27 cellular contexts compared by ENCODE assay signal in genomic region chr20:34290471-34290870, GRCh38. TPM values are rescaled to one million over a fixed set of nuclear protein-coding genes. Genes with fewer than 3 reads are reported as not detected.
DNase-seq lines count a peak whose midpoint lies in the region; ATAC-seq and TF ChIP-seq lines count a peak whose summit lies in the region.
"Had no signal": no experiment of that assay in that cellular context is flagged by ENCODE, and none has a peak within 500 bp of the region (broad histone marks: within the 10 kb centered on the region; RNA-seq: fewer than 3 reads in every experiment).

No MANE protein-coding gene starts in this region.

- H3K4me1 Mint-ChIP-seq in MCF 10A (ENCODE audit: insufficient read depth, unreplicated experiment) (no peaks in the 10 kb centered on the region), neural crest cell (no peaks in the 10 kb centered on the region), neural progenitor cell (no peaks in the 10 kb centered on the region)
- peaks cover 34% of the 10 kb centered on the region for H3K4me1 Mint-ChIP-seq in dendritic cell treated with granulocyte-macrophage colony-stimulating factor and Interleukin-4, amounts not matched to agents 40 ng/mL and 50 ng/mL, for 4 days (ENCODE audit: low read depth)
- H3K4me1 Mint-ChIP-seq in activated CD4-positive, alpha-beta T cell treated with anti-CD3 and anti-CD28 coated beads for 36 hours: no peaks in the 10 kb centered on the region
- H3K4me1 Mint-ChIP-seq: B cell; CD8-positive, alpha-beta memory T cell; H9 had no signal

- H2AFZ ChIP-seq in mammary epithelial cell (ENCODE audit: low read depth, low read length) (no peak overlapping the region), neural progenitor cell (replicated peaks) (no peak overlapping the region)
- H2AFZ ChIP-seq: GM23248 had no signal

- DNase-seq in MCF 10A (ENCODE audit: unreplicated experiment): no peak
- DNase-seq in mammary epithelial cell: no peak
- DNase-seq in neural crest cell (ENCODE audit: low read depth, low spot score): no peak
- DNase-seq in neural progenitor cell (ENCODE audit: low spot score): no peak
- DNase-seq in activated CD4-positive, alpha-beta T cell treated with anti-CD3 and anti-CD28 coated beads for 36 hours: no peak
- no peak for DNase-seq in middle frontal gyrus (ENCODE audit: extremely low spot score, low spot score)
- DNase-seq: Calu3; CD4-positive, alpha-beta T cell; CD8-positive, alpha-beta memory T cell; COR-L47; DMS53; DMS79 treated with DMSO at 0.1 percent for 48 hours; GF-D8; GM23248; H9; HFFc6 had no signal

- no peak overlapping the region for H3K27ac ChIP-seq in mammary epithelial cell (ENCODE audit: insufficient read depth, low read depth, low read length)
- no peak overlapping the region for H3K27ac ChIP-seq in HEK293 (ENCODE audit: extremely low read depth, low read depth, low read length)
- H3K27ac ChIP-seq in neural progenitor cell: no peak overlapping the region
- H3K27ac ChIP-seq: 22Rv1, BLaER1, C4-2B, GM23248 had no signal

- no peaks in the 10 kb centered on the region for H3K27me3 ChIP-seq in mammary epithelial cell (ENCODE audit: insufficient read depth, low read length)
- H3K27me3 ChIP-seq in neural progenitor cell: no peaks in the 10 kb centered on the region
- H3K27me3 ChIP-seq: BLaER1 had no signal

- peaks cover 80% of the 10 kb centered on the region for H3K36me3 Mint-ChIP-seq in MCF 10A (ENCODE audit: insufficient read depth, unreplicated experiment)
- H3K36me3 Mint-ChIP-seq in dendritic cell treated with granulocyte-macrophage colony-stimulating factor and Interleukin-4, amounts not matched to agents 40 ng/mL and 50 ng/mL, for 4 days (ENCODE audit: low read depth): peaks cover 100% of the 10 kb centered on the region
- H3K36me3 Mint-ChIP-seq in neural crest cell (ENCODE audit: low read depth): peaks cover 45% of the 10 kb centered on the region
- peaks cover 46% of the 10 kb centered on the region for H3K36me3 Mint-ChIP-seq in neural progenitor cell
- H3K36me3 Mint-ChIP-seq in activated CD4-positive, alpha-beta T cell treated with anti-CD3 and anti-CD28 coated beads for 36 hours (ENCODE audit: low read depth): peaks cover 60% of the 10 kb centered on the region

- peaks cover 43% of the 10 kb centered on the region for H3K79me2 ChIP-seq in mammary epithelial cell (ENCODE audit: insufficient read depth, low read length)
- H3K79me2 ChIP-seq in neural progenitor cell (ENCODE audit: low read depth): peaks cover 9% of the 10 kb centered on the region

- H3K4me2 ChIP-seq in mammary epithelial cell (ENCODE audit: insufficient read depth, low read depth, low read length): no peak overlapping the region
- H3K4me2 ChIP-seq in neural progenitor cell: no peak overlapping the region
- H3K4me2 ChIP-seq: BLaER1 had no signal

- peaks cover 3% of the 10 kb centered on the region for H4K20me1 ChIP-seq in mammary epithelial cell (ENCODE audit: insufficient read depth, low read length)
- H4K20me1 ChIP-seq in neural progenitor cell (ENCODE audit: low read depth): peaks cover 11% of the 10 kb centered on the region

- H3K36me3 ChIP-seq in mammary epithelial cell (ENCODE audit: insufficient read depth, low read length) (peaks cover 62% of the 10 kb centered on the region), HEK293 (ENCODE audit: control insufficient read depth in 2 of 2, insufficient read depth in 1 of 2, low read length in 2 of 2) (peaks cover 18 to 91% of the 10 kb centered on the region in 2 experiments; a peak in 2 of 3 replicates), neural progenitor cell (no peaks in the 10 kb centered on the region)

- CTCF ChIA-PET in MCF 10A (lab: Yijun Ruan, JAX): interaction anchor here (1.1 to 2.5 kb wide), 2 partner anchors 23 to 100 kb away, joined by 8 to 10 read pairs; no protein-coding TSS in a partner anchor
- CTCF ChIA-PET in mammary epithelial cell (lab: Charles Lee; ENCODE audit: low non-redundant PET): no interaction called here
- CTCF ChIA-PET in HEK293 (lab: Yijun Ruan, JAX): no interaction called here
- CTCF ChIA-PET in activated CD4-positive, alpha-beta T cell treated with anti-CD3 and anti-CD28 coated beads for 36 hours (lab: Charles Lee): interaction anchor here (0.6 kb wide), 1 partner anchor 80 kb away, joined by 3 read pairs; no protein-coding TSS in a partner anchor

- dilution Hi-C loops in mammary epithelial cell (cut with HindIII; ENCODE audit: low sequenced_read_pairs): no loop called here

- no peaks in the 10 kb centered on the region for H3F3A ChIP-seq in neural progenitor cell (ENCODE audit: low read depth)

- H3K9me3 Mint-ChIP-seq in MCF 10A (ENCODE audit: unreplicated experiment) (no peaks in the 10 kb centered on the region), neural crest cell (no peaks in the 10 kb centered on the region), neural progenitor cell (no peaks in the 10 kb centered on the region)
- H3K9me3 Mint-ChIP-seq in dendritic cell treated with granulocyte-macrophage colony-stimulating factor and Interleukin-4, amounts not matched to agents 40 ng/mL and 50 ng/mL, for 4 days: no peaks in the 10 kb centered on the region
- no peaks in the 10 kb centered on the region for H3K9me3 Mint-ChIP-seq in activated CD4-positive, alpha-beta T cell treated with anti-CD3 and anti-CD28 coated beads for 36 hours (ENCODE audit: low read depth)
- H3K9me3 Mint-ChIP-seq: CD4-positive, alpha-beta T cell; CD8-positive, alpha-beta memory T cell; H9; HFFc6 had no signal

- no TSS peak for BruUV-seq in MCF 10A (replicated peaks; lab: Mats Ljungman, UMichigan)
- no TSS peak for BruUV-seq in mammary epithelial cell (replicated peaks; lab: Mats Ljungman, UMichigan)

- POLR2A ChIA-PET in MCF 10A (lab: Yijun Ruan, JAX): interaction anchor here (1.6 kb wide), 1 partner anchor 12 kb away, joined by 5 read pairs; the partner anchor contains the start of gene AHCY
- POLR2A ChIA-PET in HEK293 (lab: Yijun Ruan, JAX): no interaction called here
- POLR2A ChIA-PET in activated CD4-positive, alpha-beta T cell treated with anti-CD3 and anti-CD28 coated beads for 36 hours (lab: Charles Lee): interaction anchor here (0.5 kb wide), 1 partner anchor 799 kb away, joined by 3 read pairs; no protein-coding TSS in a partner anchor

- H3K4me3 Mint-ChIP-seq in MCF 10A (ENCODE audit: unreplicated experiment) (no peak overlapping the region), neural crest cell (no peak overlapping the region), neural progenitor cell (no peak overlapping the region)
- H3K4me3 Mint-ChIP-seq in dendritic cell treated with granulocyte-macrophage colony-stimulating factor and Interleukin-4, amounts not matched to agents 40 ng/mL and 50 ng/mL, for 4 days: no peak overlapping the region
- no peak overlapping the region for H3K4me3 Mint-ChIP-seq in activated CD4-positive, alpha-beta T cell treated with anti-CD3 and anti-CD28 coated beads for 36 hours
- H3K4me3 Mint-ChIP-seq: B cell; CD4-positive, alpha-beta T cell; CD8-positive, alpha-beta memory T cell; H9; HFFc6 had no signal

- H3K27me3 Mint-ChIP-seq in MCF 10A (ENCODE audit: insufficient read depth, unreplicated experiment) (no peaks in the 10 kb centered on the region), neural crest cell (ENCODE audit: low read depth) (no peaks in the 10 kb centered on the region), neural progenitor cell (ENCODE audit: insufficient read depth, low read depth) (peaks cover 4% of the 10 kb centered on the region)
- H3K27me3 Mint-ChIP-seq in dendritic cell treated with granulocyte-macrophage colony-stimulating factor and Interleukin-4, amounts not matched to agents 40 ng/mL and 50 ng/mL, for 4 days: no peaks in the 10 kb centered on the region
- H3K27me3 Mint-ChIP-seq in activated CD4-positive, alpha-beta T cell treated with anti-CD3 and anti-CD28 coated beads for 36 hours: no peaks in the 10 kb centered on the region
- H3K27me3 Mint-ChIP-seq: B cell; CD4-positive, alpha-beta T cell; CD8-positive, alpha-beta memory T cell had no signal

- intact Hi-C loops in MCF 10A (cut with micrococcal nuclease) (no loop called here), mammary epithelial cell (cut with micrococcal nuclease) (no loop called here)
- intact Hi-C loops in dendritic cell treated with granulocyte-macrophage colony-stimulating factor and Interleukin-4, amounts not matched to agents 40 ng/mL and 50 ng/mL, for 4 days (cut with micrococcal nuclease): no loop called here
- intact Hi-C loops in activated CD4-positive, alpha-beta T cell treated with anti-CD3 and anti-CD28 coated beads for 36 hours (cut with DNase I, micrococcal nuclease): no loop called here

- H3K27ac Mint-ChIP-seq in MCF 10A (ENCODE audit: low read depth, unreplicated experiment) (peak overlapping the region; percentile 46), neural crest cell (ENCODE audit: unreplicated experiment) (peak overlapping the region; percentile 8), neural progenitor cell (no peak overlapping the region)
- peak overlapping the region; percentile 5 for H3K27ac Mint-ChIP-seq in dendritic cell treated with granulocyte-macrophage colony-stimulating factor and Interleukin-4, amounts not matched to agents 40 ng/mL and 50 ng/mL, for 4 days
- H3K27ac Mint-ChIP-seq in activated CD4-positive, alpha-beta T cell treated with anti-CD3 and anti-CD28 coated beads for 36 hours: no peak overlapping the region
- H3K27ac Mint-ChIP-seq: B cell; CD4-positive, alpha-beta T cell; H9; HFFc6 had no signal

- H3K4me1 ChIP-seq in mammary epithelial cell (ENCODE audit: insufficient read depth, low read length): no peaks in the 10 kb centered on the region
- H3K4me1 ChIP-seq in HEK293 (ENCODE audit: control insufficient read depth, insufficient read depth, low read length): no peaks in the 10 kb centered on the region
- no peaks in the 10 kb centered on the region for H3K4me1 ChIP-seq in neural progenitor cell
- H3K4me1 ChIP-seq: BLaER1 had no signal

- no peak overlapping the region for H3K9ac ChIP-seq in mammary epithelial cell (ENCODE audit: insufficient read depth, low read length)
- no peak overlapping the region for H3K9ac ChIP-seq in neural progenitor cell
- H3K9ac ChIP-seq: BLaER1, GM23248 had no signal

- TF ChIP-seq CTCF in MCF 10A (IDR thresholded peaks at IDR 0.05; ENCODE audit: unreplicated experiment) (no peak), mammary epithelial cell (conservative IDR thresholded peaks at IDR 0.05 in 1 of 2, IDR thresholded peaks at IDR 0.05 in 1 of 2; ENCODE audit: extremely low read depth in 1 of 2, insufficient read depth in 1 of 2, low read depth in 1 of 2, low read length in 2 of 2) (no peak), HEK293 (tag by site-specific recombination; IDR thresholded peaks at IDR 0.05) (no peak), neural crest cell (conservative IDR thresholded peaks at IDR 0.05) (no peak), neural progenitor cell (IDR thresholded peaks at IDR 0.05) (no peak)

- no peak for ATAC-seq in activated CD4-positive, alpha-beta T cell treated with anti-CD3 and anti-CD28 coated beads for 36 hours
- ATAC-seq: HCT116 had no signal

- H3K4me3 ChIP-seq in mammary epithelial cell (replicated peaks in 1 of 3; ENCODE audit: insufficient read depth in 1 of 3, low read depth in 2 of 3, low read length in 3 of 3) (no peak overlapping the region), HEK293 (ENCODE audit: low read depth, low read length) (no peak overlapping the region), neural progenitor cell (no peak overlapping the region)
- H3K4me3 ChIP-seq: BLaER1, GM23248 had no signal

- in situ Hi-C loops in mammary epithelial cell (cut with MboI; ENCODE audit: low sequenced_read_pairs in 2 of 2): loop anchor here in 1 of 2 donors (25.0 kb wide), 1 partner anchor 497 kb away; no protein-coding TSS in a partner anchor

- H3K9me3 ChIP-seq in mammary epithelial cell (replicated peaks; ENCODE audit: insufficient read depth, low read length) (no peaks in the 10 kb centered on the region), HEK293 (ENCODE audit: control insufficient read depth, insufficient read depth, low read depth, low read length) (no peaks in the 10 kb centered on the region), neural progenitor cell (ENCODE audit: low read depth) (no peaks in the 10 kb centered on the region)
- H3K9me3 ChIP-seq: BLaER1 had no signal

- 97% methylated on average over 11 of the region's 11 CpGs for WGBS in mammary epithelial cell (ENCODE audit: low coverage, missing lambda C conversion rate)

RNA-seq across cellular contexts. Expression of gene AHCY, which starts 12.7 kb away (rescaled TPM):
- 101 and 175 TPM in 2 replicates for total RNA-seq in MCF 10A (2022)
- total RNA-seq in mammary epithelial cell: 100 to 1,000 TPM; 258 to 274 TPM
- polyA plus RNA-seq in mammary epithelial cell: 504 TPM
- 615 TPM for polyA minus RNA-seq in mammary epithelial cell
- total RNA-seq in neural crest cell: 358 TPM in 2 replicates
- total RNA-seq in neural progenitor cell (ENCODE audit: low replicate concordance): 184 and 269 TPM in 2 replicates
- 100 to 1,000 TPM; 183 to 189 TPM for total RNA-seq in activated CD4-positive, alpha-beta T cell treated with anti-CD3 and anti-CD28 coated beads for 36 hours

RNA-seq across cellular contexts. Expression of gene ASIP, which starts 49.2 kb away (rescaled TPM):
- not detected in 2 replicates for total RNA-seq in MCF 10A (2022)
- not detected for total RNA-seq in mammary epithelial cell
- not detected for polyA plus RNA-seq in mammary epithelial cell
- not detected for polyA minus RNA-seq in mammary epithelial cell
- not detected in 2 replicates for total RNA-seq in neural crest cell
- not detected in 2 replicates for total RNA-seq in neural progenitor cell (ENCODE audit: low replicate concordance)
- total RNA-seq in activated CD4-positive, alpha-beta T cell treated with anti-CD3 and anti-CD28 coated beads for 36 hours: not detected
- total RNA-seq: B cell; Calu3; CD4-positive, alpha-beta T cell; CD8-positive, alpha-beta memory T cell; Daoy; G401; GM23248; H1; H9; HFFc6 had no signal
- polyA plus RNA-seq: AG04450; CD8-positive, alpha-beta memory T cell; GM23248; H1 had no signal

Comparison
In these comparisons a context has a peak if more than half of its experiments do, and no peak if none do; other contexts are left out.
1. CTCF ChIA-PET loops: an anchor here in MCF 10A (1.1 to 2.5 kb wide) and activated CD4-positive, alpha-beta T cell treated with anti-CD3 and anti-CD28 coated beads for 36 hours (0.6 kb wide); none called in mammary epithelial cell and HEK293.
2. H3K27ac Mint-ChIP-seq: peak in MCF 10A (single experiment), dendritic cell treated with granulocyte-macrophage colony-stimulating factor and Interleukin-4, amounts not matched to agents 40 ng/mL and 50 ng/mL, for 4 days (single experiment) and neural crest cell (single experiment); none in neural progenitor cell (single experiment) and activated CD4-positive, alpha-beta T cell treated with anti-CD3 and anti-CD28 coated beads for 36 hours (single experiment).